1 cellular context compared by ENCODE assay signal in the genomic region with DNA sequence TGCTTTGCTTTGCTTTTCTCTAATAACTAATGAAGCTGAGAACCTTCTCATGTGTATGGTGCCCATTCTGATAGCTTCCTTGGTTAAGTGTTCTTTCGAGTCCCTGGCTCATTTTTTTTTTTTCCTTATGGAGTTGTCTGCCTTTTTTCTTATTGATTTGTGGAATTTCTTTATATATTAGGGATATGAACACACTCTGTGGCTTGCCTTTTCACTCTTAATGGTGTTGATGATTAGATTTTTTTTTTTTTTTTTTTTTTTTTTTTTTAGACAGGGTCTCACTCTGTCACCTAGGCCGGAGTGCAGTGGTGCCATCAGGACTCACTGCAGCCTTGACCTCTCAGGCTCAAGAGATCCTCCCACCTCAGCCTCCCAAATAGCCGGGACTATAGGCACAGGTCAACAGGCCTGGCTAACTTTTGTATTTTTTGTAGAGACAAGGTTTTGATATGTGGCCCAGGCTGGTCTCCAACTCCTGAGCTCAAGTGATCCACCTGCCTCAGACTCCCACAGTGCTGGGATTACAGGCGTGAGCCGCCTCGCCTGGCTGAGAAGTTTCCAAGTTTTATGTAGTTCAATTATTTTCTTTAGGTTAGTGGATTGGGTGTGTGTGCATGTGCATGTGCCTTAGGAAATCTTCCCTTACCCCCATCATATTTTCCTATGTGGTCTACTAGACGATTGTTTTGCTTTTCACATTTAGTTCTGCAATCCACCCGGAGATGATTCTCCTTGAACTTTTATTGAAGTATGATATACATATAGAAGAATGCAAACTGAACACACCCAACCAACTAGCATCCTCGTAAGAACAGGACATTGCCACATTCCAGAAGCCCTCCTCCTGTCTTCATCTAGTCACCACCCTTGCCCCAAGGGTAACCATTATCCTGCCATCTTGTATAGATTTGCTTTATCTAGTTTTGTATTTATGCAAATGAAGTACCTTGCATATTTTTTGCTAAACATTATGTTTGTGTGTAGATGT.
TF ChIP-seq lines count a peak whose summit lies in the region.

No MANE protein-coding gene starts in this region.

TF ChIP-seq in IMR-90, 13 proteins besides CTCF, POLR2A, EP300 and RAD21 (continued from another document):
- TF ChIP-seq NFE2L2 (IDR thresholded peaks at IDR 0.05; ENCODE audit: low read depth, low read length) = no peak
- TF ChIP-seq, protein P1, sequence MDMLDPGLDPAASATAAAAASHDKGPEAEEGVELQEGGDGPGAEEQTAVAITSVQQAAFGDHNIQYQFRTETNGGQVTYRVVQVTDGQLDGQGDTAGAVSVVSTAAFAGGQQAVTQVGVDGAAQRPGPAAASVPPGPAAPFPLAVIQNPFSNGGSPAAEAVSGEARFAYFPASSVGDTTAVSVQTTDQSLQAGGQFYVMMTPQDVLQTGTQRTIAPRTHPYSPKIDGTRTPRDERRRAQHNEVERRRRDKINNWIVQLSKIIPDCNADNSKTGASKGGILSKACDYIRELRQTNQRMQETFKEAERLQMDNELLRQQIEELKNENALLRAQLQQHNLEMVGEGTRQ (IDR thresholded peaks at IDR 0.05; ENCODE audit: low read depth, low read length) = no peak
- 0 out of 2 replicates have a peak, but pooled peaks have one; percentile 5 for TF ChIP-seq CEBPB (IDR thresholded peaks at IDR 0.05; ENCODE audit: low read depth, low read length)
- TF ChIP-seq MAZ (IDR thresholded peaks at IDR 0.05; ENCODE audit: borderline replicate concordance, low read depth, low read length) = no peak
- no peak for TF ChIP-seq CHD1 (IDR thresholded peaks at IDR 0.05; ENCODE audit: low read depth, low read length)
- no peak for TF ChIP-seq MXI1 (IDR thresholded peaks at IDR 0.05; ENCODE audit: borderline replicate concordance, low read depth, low read length)
- TF ChIP-seq, protein P2, sequence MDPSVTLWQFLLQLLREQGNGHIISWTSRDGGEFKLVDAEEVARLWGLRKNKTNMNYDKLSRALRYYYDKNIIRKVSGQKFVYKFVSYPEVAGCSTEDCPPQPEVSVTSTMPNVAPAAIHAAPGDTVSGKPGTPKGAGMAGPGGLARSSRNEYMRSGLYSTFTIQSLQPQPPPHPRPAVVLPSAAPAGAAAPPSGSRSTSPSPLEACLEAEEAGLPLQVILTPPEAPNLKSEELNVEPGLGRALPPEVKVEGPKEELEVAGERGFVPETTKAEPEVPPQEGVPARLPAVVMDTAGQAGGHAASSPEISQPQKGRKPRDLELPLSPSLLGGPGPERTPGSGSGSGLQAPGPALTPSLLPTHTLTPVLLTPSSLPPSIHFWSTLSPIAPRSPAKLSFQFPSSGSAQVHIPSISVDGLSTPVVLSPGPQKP (IDR thresholded peaks at IDR 0.05; ENCODE audit: borderline replicate concordance, low read depth, low read length) = no peak
